Comparison of ENCODE assay signal across 12 cellular contexts in the genomic region with DNA sequence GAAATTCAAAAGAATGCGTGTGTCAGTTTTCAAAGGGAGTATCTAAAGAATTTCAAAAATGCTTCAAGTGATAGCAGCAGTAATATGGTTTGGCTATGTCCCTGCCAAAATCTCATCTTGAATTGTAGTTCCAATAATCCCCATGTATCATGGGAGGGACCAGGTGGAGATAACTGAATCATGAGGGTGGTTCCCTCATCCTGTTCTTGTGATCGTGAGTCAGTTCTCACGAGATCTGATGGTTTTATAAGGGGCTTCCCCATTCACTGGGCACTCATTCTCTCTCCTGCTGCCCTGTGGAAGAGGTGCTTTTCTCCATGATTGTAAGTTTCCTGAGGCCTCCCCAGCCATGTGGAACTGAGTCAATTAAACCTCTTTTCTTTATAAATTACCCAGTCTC. TPM values are rescaled to one million over a fixed set of nuclear protein-coding genes. Genes with fewer than 3 reads are reported as not detected.
DNase-seq lines count a peak whose midpoint lies in the region; ATAC-seq and TF ChIP-seq lines count a peak whose summit lies in the region.
"Not testable (repeated sequence)": the region's sequence is repeated elsewhere in the genome, so short reads cannot be mapped to it uniquely, and the experiment has no call there.
"Had no signal": no experiment of that assay in that cellular context is flagged by ENCODE, and none has a peak within 500 bp of the region (broad histone marks: within the 10 kb centered on the region; RNA-seq: fewer than 3 reads in every experiment).

No MANE protein-coding gene starts in this region.

- not testable (repeated sequence) for H3K14ac ChIP-seq in IMR-90 (replicated peaks; ENCODE audit: low read depth, low read length)

- intact Hi-C loops in Calu3 (cut with micrococcal nuclease; ENCODE audit: unreplicated experiment), result loop anchor here (10.0 kb wide), 1 partner anchor 48 kb away; no protein-coding TSS in a partner anchor
- intact Hi-C loops in IMR-90 (cut with micrococcal nuclease); activated CD8-positive, alpha-beta T cell treated with anti-CD3 and anti-CD28 coated beads for 36 hours (cut with micrococcal nuclease): not testable (repeated sequence)

- TF ChIP-seq RAD21 in IMR-90 (IDR thresholded peaks at IDR 0.05; ENCODE audit: low read length), result not testable (repeated sequence)

- H3K27ac Mint-ChIP-seq in Calu3 (ENCODE audit: unreplicated experiment) (peak overlapping the region; percentile 62), mesothelial cell of epicardium (peak overlapping the region; percentile 7)
- not testable (repeated sequence) for H3K27ac Mint-ChIP-seq in activated CD8-positive, alpha-beta T cell treated with anti-CD3 and anti-CD28 coated beads for 36 hours

- H3K27me3 Mint-ChIP-seq in Calu3 (ENCODE audit: unreplicated experiment); mesothelial cell of epicardium (ENCODE audit: low read depth): not testable (repeated sequence)
- H3K27me3 Mint-ChIP-seq in activated CD8-positive, alpha-beta T cell treated with anti-CD3 and anti-CD28 coated beads for 36 hours, result peaks cover 34% of the 10 kb centered on the region

- not testable (repeated sequence) for H4K8ac ChIP-seq in IMR-90 (ENCODE audit: low read depth in 2 of 2, low read length in 2 of 2)

- dilution Hi-C loops in IMR-90 (cut with HindIII; ENCODE audit: low sequenced_read_pairs, unreplicated experiment), result not testable (repeated sequence)

- H3K4me1 ChIP-seq in IMR-90 (ENCODE audit: control insufficient read depth, insufficient read depth, low read length); foreskin keratinocyte: not testable (repeated sequence)

- H3K9me1 ChIP-seq in IMR-90 (ENCODE audit: insufficient read depth, low read length), result not testable (repeated sequence)

- H3K79me1 ChIP-seq in IMR-90 (ENCODE audit: low read depth in 1 of 2, low read length in 2 of 2), result not testable (repeated sequence)

- not testable (repeated sequence) for H3K9me3 Mint-ChIP-seq in Calu3 (ENCODE audit: low read depth, unreplicated experiment); activated CD8-positive, alpha-beta T cell treated with anti-CD3 and anti-CD28 coated beads for 36 hours; mesothelial cell of epicardium

- not testable (repeated sequence) for H3K9me3 ChIP-seq in IMR-90 (ENCODE audit: control insufficient read depth, insufficient read depth, low read length)

- BruUV-seq in Calu3 (replicated peaks; lab: Mats Ljungman, UMichigan); IMR-90 (replicated peaks; lab: Mats Ljungman, UMichigan): not testable (repeated sequence)

- not testable (repeated sequence) for H3K4me2 ChIP-seq in IMR-90 (ENCODE audit: low read depth, low read length)

- not testable (repeated sequence) for H3K36me3 Mint-ChIP-seq in Calu3 (ENCODE audit: insufficient read depth, unreplicated experiment); activated CD8-positive, alpha-beta T cell treated with anti-CD3 and anti-CD28 coated beads for 36 hours (ENCODE audit: low read depth); mesothelial cell of epicardium

- not testable (repeated sequence) for H3K56ac ChIP-seq in IMR-90 (ENCODE audit: extremely low read depth, insufficient read depth, low read length)

- not testable (repeated sequence) for H2AFZ ChIP-seq in IMR-90 (replicated peaks; ENCODE audit: low read length, poor library complexity)

- H3K36me3 ChIP-seq in IMR-90 (ENCODE audit: control insufficient read depth, insufficient read depth, low read length), result not testable (repeated sequence)

- H3K4me1 Mint-ChIP-seq in Calu3 (ENCODE audit: low read depth, unreplicated experiment), result peaks cover 32% of the 10 kb centered on the region
- H3K4me1 Mint-ChIP-seq in activated CD8-positive, alpha-beta T cell treated with anti-CD3 and anti-CD28 coated beads for 36 hours (ENCODE audit: low read depth), result peaks cover 15% of the 10 kb centered on the region
- peaks cover 68% of the 10 kb centered on the region for H3K4me1 Mint-ChIP-seq in mesothelial cell of epicardium

- not testable (repeated sequence) for H3K9ac ChIP-seq in IMR-90 (ENCODE audit: low read depth, low read length)

- in situ Hi-C loops in IMR-90 (cut with MboI; ENCODE audit: low sequenced_read_pairs), result not testable (repeated sequence)
- in situ Hi-C loops in astrocyte of the cerebellum (cut with HindIII; ENCODE audit: low sequenced_read_pairs), result loop anchor here (5.0 kb wide), 1 partner anchor 50 kb away; no protein-coding TSS in a partner anchor

- not testable (repeated sequence) for TF ChIP-seq POLR2A in IMR-90 (IDR thresholded peaks at IDR 0.05; ENCODE audit: low read depth, low read length)

- DNase-seq in Calu3; mesothelial cell of epicardium (ENCODE audit: low spot score in 2 of 2, unreplicated experiment in 2 of 2); stimulated activated naive CD8-positive, alpha-beta T cell treated with anti-CD3 and anti-CD28 coated beads, Interleukin-15, Interleukin-2, amounts not matched to agents 100 U/mL and 50 U/mL, for 24 hours: not testable (repeated sequence)
- DNase-seq in IMR-90, result peak; percentile 63
- peak; percentile 13 for DNase-seq in activated CD8-positive, alpha-beta T cell treated with anti-CD3 and anti-CD28 coated beads for 36 hours
- DNase-seq in astrocyte of the cerebellum (ENCODE audit: low read depth), result peak; percentile 5
- peak; percentile 58 for DNase-seq in epithelial cell of esophagus (ENCODE audit: low read depth)
- DNase-seq in foreskin keratinocyte, result peak in 1 of 2 donors; percentile 53

- H2AK5ac ChIP-seq in IMR-90 (ENCODE audit: low read depth, low read length), result not testable (repeated sequence)

- H3K18ac ChIP-seq in IMR-90 (ENCODE audit: low read depth, low read length), result not testable (repeated sequence)

- not testable (repeated sequence) for H2BK20ac ChIP-seq in IMR-90 (ENCODE audit: low read depth, low read length)

- ATAC-seq in IMR-90 (ENCODE audit: low read depth), result 0 out of 2 replicates have a peak, but pooled peaks have one; percentile 17
- peak; percentile 49 for ATAC-seq in activated CD8-positive, alpha-beta T cell treated with anti-CD3 and anti-CD28 coated beads for 36 hours
- ATAC-seq in foreskin keratinocyte, result peak; percentile 49
- peak; percentile 44 for ATAC-seq in stimulated activated naive CD8-positive, alpha-beta T cell treated with anti-CD3 and anti-CD28 coated beads, Interleukin-15, Interleukin-2, amounts not matched to agents 100 U/mL and 50 U/mL, for 24 hours

- H4K5ac ChIP-seq in IMR-90 (ENCODE audit: low read depth, low read length), result not testable (repeated sequence)

- H4K20me1 ChIP-seq in IMR-90 (ENCODE audit: insufficient read depth, low read length), result not testable (repeated sequence)

- not testable (repeated sequence) for H3K4me3 ChIP-seq in IMR-90 (ENCODE audit: insufficient read depth, low read depth, low read length); astrocyte of the cerebellum (ENCODE audit: low read depth, low read length); epithelial cell of esophagus (ENCODE audit: low read length)

- POLR2A ChIA-PET in IMR-90 (lab: Charles Lee; ENCODE audit: unreplicated experiment); activated CD8-positive, alpha-beta T cell treated with anti-CD3 and anti-CD28 coated beads for 36 hours (lab: Charles Lee): not testable (repeated sequence)

- CTCF ChIA-PET in Calu3 (lab: Charles Lee); IMR-90 (lab: Yijun Ruan, JAX); activated CD8-positive, alpha-beta T cell treated with anti-CD3 and anti-CD28 coated beads for 36 hours (lab: Charles Lee): not testable (repeated sequence)

- no CpG with 5 or more reads among the region's 3 CpGs for WGBS in IMR-90 (ENCODE audit: extremely low coverage in 2 of 2, insufficient read length in 1 of 2), 2 experiments

- not testable (repeated sequence) for H3K4me3 Mint-ChIP-seq in Calu3 (ENCODE audit: low read depth, unreplicated experiment); activated CD8-positive, alpha-beta T cell treated with anti-CD3 and anti-CD28 coated beads for 36 hours; mesothelial cell of epicardium

- H2BK15ac ChIP-seq in IMR-90 (ENCODE audit: low read depth, low read length), result not testable (repeated sequence)

- H2BK5ac ChIP-seq in IMR-90 (ENCODE audit: low read depth, low read length, poor library complexity, severe bottlenecking), result not testable (repeated sequence)

- H3K4ac ChIP-seq in IMR-90 (ENCODE audit: low read depth, low read length), result not testable (repeated sequence)

- not testable (repeated sequence) for H2BK120ac ChIP-seq in IMR-90 (ENCODE audit: low read depth, low read length)

- not testable (repeated sequence) for TF ChIP-seq CTCF in Calu3 (IDR thresholded peaks at IDR 0.05; ENCODE audit: unreplicated experiment); IMR-90 (conservative IDR thresholded peaks at IDR 0.05; ENCODE audit: low read depth, low read length); activated CD8-positive, alpha-beta T cell treated with anti-CD3 and anti-CD28 coated beads for 36 hours (IDR thresholded peaks at IDR 0.05); astrocyte of the cerebellum (IDR thresholded peaks at IDR 0.05; ENCODE audit: low read depth, low read length, missing control alignments); epithelial cell of esophagus (IDR thresholded peaks at IDR 0.05; ENCODE audit: insufficient read depth, low read depth, low read length, missing control alignments); foreskin keratinocyte (conservative IDR thresholded peaks at IDR 0.05); mesothelial cell of epicardium (IDR thresholded peaks at IDR 0.05; ENCODE audit: unreplicated experiment)

- not testable (repeated sequence) for H4K91ac ChIP-seq in IMR-90 (ENCODE audit: insufficient read depth, low read depth, low read length)

- not testable (repeated sequence) for H3K27ac ChIP-seq in IMR-90 (ENCODE audit: insufficient read depth, low read length); foreskin keratinocyte

- not testable (repeated sequence) for H2AK9ac ChIP-seq in IMR-90 (replicated peaks; ENCODE audit: low read depth, low read length, poor library complexity)

- H3K23ac ChIP-seq in IMR-90 (ENCODE audit: low read depth, low read length), result not testable (repeated sequence)

- not testable (repeated sequence) for H3K27me3 ChIP-seq in IMR-90 (ENCODE audit: control insufficient read depth, insufficient read depth, low read length)
- H3K27me3 ChIP-seq in foreskin keratinocyte, result peaks cover 11% of the 10 kb centered on the region

RNA-seq across cellular contexts. Expression of gene TEX26, which starts 5.3 kb away (rescaled TPM):
- total RNA-seq in Calu3 (2022), result not detected in 2 replicates
- total RNA-seq in IMR-90 (2012; rRNA removed), result not detected in 2 replicates
- not detected in 2 replicates for polyA plus RNA-seq in IMR-90 (2012; rRNA removed)
- polyA plus RNA-seq in IMR-90 (2012; cell fraction: cytosol; rRNA removed), result not detected in 2 replicates
- not detected in 2 replicates for polyA plus RNA-seq in IMR-90 (2012; cell fraction: nucleus; rRNA removed; ENCODE audit: low replicate concordance)
- not detected for total RNA-seq in activated CD8-positive, alpha-beta T cell treated with anti-CD3 and anti-CD28 coated beads for 36 hours
- total RNA-seq in foreskin keratinocyte, result not detected in 2 replicates
- polyA plus RNA-seq in foreskin keratinocyte, result not detected in 2 replicates
- not detected in 3 replicates for total RNA-seq in mesothelial cell of epicardium
- total RNA-seq: A673, H4, MCF 10A, NCI-H460 had no signal

RNA-seq across cellular contexts. Expression of gene MEDAG, which starts 21.1 kb away (rescaled TPM):
- total RNA-seq in Calu3 (2022) (1.6 and 2.3 TPM in 2 replicates), IMR-90 (2012; rRNA removed) (0.28 and 0.36 TPM in 2 replicates), foreskin keratinocyte (not detected in 2 replicates), mesothelial cell of epicardium (7.5 to 7.9 TPM (median 7.7 TPM) in 3 replicates)
- polyA plus RNA-seq in IMR-90 (2012; rRNA removed) (0.27 and 0.32 TPM in 2 replicates), foreskin keratinocyte (not detected in 2 replicates)
- 0.50 and 0.54 TPM in 2 replicates for polyA plus RNA-seq in IMR-90 (2012; cell fraction: cytosol; rRNA removed)
- 0.35 and 1.4 TPM in 2 replicates for polyA plus RNA-seq in IMR-90 (2012; cell fraction: nucleus; rRNA removed; ENCODE audit: low replicate concordance)
- total RNA-seq in activated CD8-positive, alpha-beta T cell treated with anti-CD3 and anti-CD28 coated beads for 36 hours, result not detected
- total RNA-seq: A673, H4, MCF 10A, NCI-H460 had no signal
